In the genomic region with DNA sequence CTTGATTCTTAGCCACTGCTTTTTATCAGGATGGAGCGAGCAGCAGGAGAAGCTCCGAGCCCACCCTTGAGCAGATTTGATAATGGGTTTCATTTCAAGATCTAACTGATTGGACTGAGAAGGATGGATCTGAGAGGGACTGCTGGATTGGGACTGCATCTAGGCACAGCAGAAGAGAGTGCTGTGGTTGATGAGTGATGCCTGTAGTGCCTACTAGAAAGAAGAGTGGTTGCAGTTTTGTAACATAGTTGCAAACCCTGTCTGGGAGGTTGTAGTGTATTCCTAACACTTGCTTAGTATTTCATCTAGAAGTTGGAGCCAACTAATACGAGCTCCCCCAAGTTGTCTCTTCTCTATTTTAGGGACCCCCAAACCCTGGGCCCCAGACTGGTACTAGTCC, we compare ENCODE assay signal across 9 cellular contexts.
"Had no signal": no experiment of that assay in that cellular context is flagged by ENCODE, and none has a peak within 500 bp of the region (broad histone marks: within the 10 kb centered on the region; RNA-seq: fewer than 3 reads in every experiment).

No MANE protein-coding gene starts in this region.

- DNase-seq: IMR-90, KBM-7, KG1 had no signal

- H3K4me1 Mint-ChIP-seq: IgD-negative memory B cell had no signal

- H3K9me3 Mint-ChIP-seq: IgD-negative memory B cell had no signal

- H3K36me3 Mint-ChIP-seq: IgD-negative memory B cell had no signal

- H3K27ac ChIP-seq: HL-60, KMS-11 had no signal

- H3K4me3 Mint-ChIP-seq: IgD-negative memory B cell had no signal

- H3K4me2 ChIP-seq: KMS-11 had no signal

- H3K9ac ChIP-seq: KMS-11 had no signal

- ATAC-seq: HepG2, K562 had no signal

- FAIRE-seq: HepG2, HTR-8/SVneo, K562 had no signal

- H3K4me3 ChIP-seq: K562 had no signal
